Comparison of ENCODE assay signal across 42 cellular contexts in the genomic region with DNA sequence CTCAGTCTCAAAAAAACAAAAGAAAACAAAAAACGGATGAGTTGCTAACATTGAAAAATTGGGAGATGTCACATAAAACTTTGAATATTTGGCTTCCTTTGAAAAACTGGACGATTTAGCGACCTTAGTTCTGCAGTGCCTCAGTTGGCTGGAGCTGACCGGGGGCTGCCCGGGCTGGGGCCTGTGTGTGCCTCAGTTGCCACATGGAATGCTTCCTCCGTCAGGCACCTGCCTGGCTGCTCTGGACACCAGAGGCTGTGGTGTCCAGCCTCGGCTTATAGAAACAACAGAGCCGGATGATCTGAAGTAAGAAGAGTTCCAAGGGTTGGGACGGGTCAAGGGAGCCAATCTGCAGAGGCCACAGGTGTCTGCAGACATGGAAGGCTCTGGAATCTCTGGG. TPM values are rescaled to one million over a fixed set of nuclear protein-coding genes. Genes with fewer than 3 reads are reported as not detected.
"Had no signal": no experiment of that assay in that cellular context is flagged by ENCODE, and none has a peak within 500 bp of the region (broad histone marks: within the 10 kb centered on the region; RNA-seq: fewer than 3 reads in every experiment).

No MANE protein-coding gene starts in this region.

- H3K27ac Mint-ChIP-seq: activated naive CD4-positive, alpha-beta T cell treated with anti-CD3 and anti-CD28 coated beads for 36 hours; activated naive CD4-positive, alpha-beta T cell treated with anti-CD3 and anti-CD28 coated beads, Interleukin-2, amount 10 ng/mL, durations not matched to agents 7 days and 5 days; activated naive CD4-positive, alpha-beta T cell treated with anti-CD3 and anti-CD28 coated beads, Interleukin-2, amount 50 U/mL, for 24 hours; activated naive CD4-positive, alpha-beta T cell treated with anti-CD3 and anti-CD28 coated beads, Interleukin-2, amount 50 U/mL, for 72 hours; activated naive CD8-positive, alpha-beta T cell; activated naive CD8-positive, alpha-beta T cell treated with anti-CD3 and anti-CD28 coated beads for 36 hours; activated naive CD8-positive, alpha-beta T cell treated with anti-CD3 and anti-CD28 coated beads, Interleukin-2, amount 10 ng/mL, durations not matched to agents 7 days and 5 days; activated naive CD8-positive, alpha-beta T cell treated with anti-CD3 and anti-CD28 coated beads, Interleukin-2, amount 50 U/mL, for 24 hours; activated T-cell treated with anti-CD3 and anti-CD28 coated beads, Interleukin-2, amount 50 U/mL, for 24 hours; activated T-cell treated with anti-CD3 and anti-CD28 coated beads, Interleukin-2, amount 50 U/mL, for 72 hours; activated T-helper 1 cell treated with anti-CD3 and anti-CD28 coated beads, Interleukin-12 subunit alpha, Interleukin-12 subunit beta, Interleukin-2, Interleukin-4 antibody, amounts not matched to agents 30 ng/mL and 10 ng/mL and 1 ng/mL, durations not matched to agents 14 hours and 24 hours and 36 hours; activated T-helper 17 cell treated with anti-CD3 and anti-CD28 coated beads, Interleukin-2, amount 50 U/mL, for 72 hours; activated T-helper 2 cell treated with anti-CD3 and anti-CD28 coated beads, Interferon-gamma antibody, Interleukin-2, Interleukin-4, amounts not matched to agents 10 μg/mL and 5 μg/mL and 100 μg/mL, durations not matched to agents 14 hours and 24 hours and 36 hours; brain had no signal

- DNase-seq: activated effector memory CD4-positive, alpha-beta T cell treated with anti-CD3 and anti-CD28 coated beads, Interleukin-2, amount 50 U/mL, for 16 hours; activated effector memory CD4-positive, alpha-beta T cell treated with Interleukin-2 at 50 U/mL for 16 hours; activated gamma-delta T cell; activated gamma-delta T cell treated with Interleukin-2 at 50 U/mL for 16 hours; activated naive CD4-positive, alpha-beta T cell; activated naive CD4-positive, alpha-beta T cell treated with anti-CD3 and anti-CD28 coated beads for 36 hours; activated naive CD4-positive, alpha-beta T cell treated with anti-CD3 and anti-CD28 coated beads, Interleukin-2, amount 10 ng/mL, durations not matched to agents 7 days and 5 days; activated naive CD4-positive, alpha-beta T cell treated with anti-CD3 and anti-CD28 coated beads, Interleukin-2, amount 50 U/mL, for 16 hours; activated naive CD4-positive, alpha-beta T cell treated with Interleukin-2 at 50 U/mL for 16 hours; activated naive CD8-positive, alpha-beta T cell treated with anti-CD3 and anti-CD28 coated beads for 36 hours; activated naive CD8-positive, alpha-beta T cell treated with anti-CD3 and anti-CD28 coated beads, Interleukin-2, amount 10 ng/mL, durations not matched to agents 7 days and 5 days; activated naive CD8-positive, alpha-beta T cell treated with anti-CD3 and anti-CD28 coated beads, Interleukin-2, amount 50 U/mL, for 24 hours; activated T-cell treated with anti-CD3 and anti-CD28 coated beads, Interleukin-2, amount 50 U/mL, for 1 hour; activated T-cell treated with anti-CD3 and anti-CD28 coated beads, Interleukin-2, amount 50 U/mL, for 24 hours; activated T-cell treated with anti-CD3 and anti-CD28 coated beads, Interleukin-2, amount 50 U/mL, for 4 hours; activated T-cell treated with anti-CD3 and anti-CD28 coated beads, Interleukin-2, amount 50 U/mL, for 48 hours; activated T-cell treated with anti-CD3 and anti-CD28 coated beads, Interleukin-2, amount 50 U/mL, for 72 hours; adrenal gland; amniotic stem cell; amygdala; anterior cingulate cortex; aorta; body of pancreas; brain microvascular endothelial cell; caudate nucleus; central memory CD4-positive, alpha-beta T cell; cerebellar nuclear complex had no signal

- H3K36me3 Mint-ChIP-seq: activated naive CD4-positive, alpha-beta T cell treated with anti-CD3 and anti-CD28 coated beads, Interleukin-2, amount 10 ng/mL, durations not matched to agents 7 days and 5 days; activated naive CD4-positive, alpha-beta T cell treated with anti-CD3 and anti-CD28 coated beads, Interleukin-2, amount 50 U/mL, for 72 hours; activated naive CD8-positive, alpha-beta T cell; activated naive CD8-positive, alpha-beta T cell treated with anti-CD3 and anti-CD28 coated beads for 36 hours; activated naive CD8-positive, alpha-beta T cell treated with anti-CD3 and anti-CD28 coated beads, Interleukin-2, amount 10 ng/mL, durations not matched to agents 7 days and 5 days; brain had no signal

- H3K27ac ChIP-seq: adrenal gland, ascending aorta, body of pancreas, brain microvascular endothelial cell, breast epithelium, cardiac muscle cell had no signal

- H3K27me3 ChIP-seq: ascending aorta, body of pancreas, brain microvascular endothelial cell had no signal

- ATAC-seq: activated naive CD4-positive, alpha-beta T cell treated with anti-CD3 and anti-CD28 coated beads, Interleukin-2, amount 50 U/mL, for 72 hours; activated naive CD8-positive, alpha-beta T cell treated with anti-CD3 and anti-CD28 coated beads, Interleukin-2, amount 50 U/mL, for 24 hours; activated T-cell treated with anti-CD3 and anti-CD28 coated beads, Interleukin-2, amount 50 U/mL, for 4 hours; activated T-cell treated with anti-CD3 and anti-CD28 coated beads, Interleukin-2, amount 50 U/mL, for 72 hours; activated T-helper 17 cell treated with anti-CD3 and anti-CD28 coated beads, Interleukin-2, amount 50 U/mL, for 72 hours; body of pancreas had no signal

- H3K4me3 Mint-ChIP-seq: activated naive CD4-positive, alpha-beta T cell treated with anti-CD3 and anti-CD28 coated beads for 36 hours; activated naive CD4-positive, alpha-beta T cell treated with anti-CD3 and anti-CD28 coated beads, Interleukin-2, amount 10 ng/mL, durations not matched to agents 7 days and 5 days; activated naive CD4-positive, alpha-beta T cell treated with anti-CD3 and anti-CD28 coated beads, Interleukin-2, amount 50 U/mL, for 24 hours; activated naive CD8-positive, alpha-beta T cell; activated naive CD8-positive, alpha-beta T cell treated with anti-CD3 and anti-CD28 coated beads for 36 hours; activated naive CD8-positive, alpha-beta T cell treated with anti-CD3 and anti-CD28 coated beads, Interleukin-2, amount 10 ng/mL, durations not matched to agents 7 days and 5 days; activated naive CD8-positive, alpha-beta T cell treated with anti-CD3 and anti-CD28 coated beads, Interleukin-2, amount 50 U/mL, for 24 hours; activated T-cell treated with anti-CD3 and anti-CD28 coated beads, Interleukin-2, amount 50 U/mL, for 24 hours; activated T-cell treated with anti-CD3 and anti-CD28 coated beads, Interleukin-2, amount 50 U/mL, for 4 hours; activated T-cell treated with anti-CD3 and anti-CD28 coated beads, Interleukin-2, amount 50 U/mL, for 72 hours; activated T-helper 1 cell treated with anti-CD3 and anti-CD28 coated beads, Interleukin-12 subunit alpha, Interleukin-12 subunit beta, Interleukin-2, Interleukin-4 antibody, amounts not matched to agents 30 ng/mL and 10 ng/mL and 1 ng/mL, durations not matched to agents 14 hours and 24 hours and 36 hours; activated T-helper 17 cell treated with anti-CD3 and anti-CD28 coated beads, Interleukin-2, amount 50 U/mL, for 72 hours; brain; central memory CD8-positive, alpha-beta T cell had no signal

- H3K4me1 ChIP-seq: adrenal gland, ascending aorta, body of pancreas, breast epithelium had no signal

- H3K4me1 Mint-ChIP-seq: activated naive CD4-positive, alpha-beta T cell treated with anti-CD3 and anti-CD28 coated beads, Interleukin-2, amount 10 ng/mL, durations not matched to agents 7 days and 5 days; activated naive CD4-positive, alpha-beta T cell treated with anti-CD3 and anti-CD28 coated beads, Interleukin-2, amount 50 U/mL, for 24 hours; activated naive CD8-positive, alpha-beta T cell treated with anti-CD3 and anti-CD28 coated beads for 36 hours; activated naive CD8-positive, alpha-beta T cell treated with anti-CD3 and anti-CD28 coated beads, Interleukin-2, amount 10 ng/mL, durations not matched to agents 7 days and 5 days; activated naive CD8-positive, alpha-beta T cell treated with anti-CD3 and anti-CD28 coated beads, Interleukin-2, amount 50 U/mL, for 24 hours; central memory CD8-positive, alpha-beta T cell had no signal

- H3K9me3 ChIP-seq: adrenal gland, ascending aorta, body of pancreas, breast epithelium had no signal

- H3K36me3 ChIP-seq: adrenal gland, ascending aorta, brain microvascular endothelial cell, breast epithelium, cardiac muscle cell had no signal

- H3K9me3 Mint-ChIP-seq: activated naive CD4-positive, alpha-beta T cell treated with anti-CD3 and anti-CD28 coated beads for 36 hours; activated naive CD4-positive, alpha-beta T cell treated with anti-CD3 and anti-CD28 coated beads, Interleukin-2, amount 10 ng/mL, durations not matched to agents 7 days and 5 days; activated naive CD4-positive, alpha-beta T cell treated with anti-CD3 and anti-CD28 coated beads, Interleukin-2, amount 50 U/mL, for 24 hours; activated naive CD8-positive, alpha-beta T cell treated with anti-CD3 and anti-CD28 coated beads for 36 hours; activated naive CD8-positive, alpha-beta T cell treated with anti-CD3 and anti-CD28 coated beads, Interleukin-2, amount 10 ng/mL, durations not matched to agents 7 days and 5 days; activated naive CD8-positive, alpha-beta T cell treated with anti-CD3 and anti-CD28 coated beads, Interleukin-2, amount 50 U/mL, for 24 hours; activated T-cell treated with anti-CD3 and anti-CD28 coated beads, Interleukin-2, amount 50 U/mL, for 24 hours; activated T-cell treated with anti-CD3 and anti-CD28 coated beads, Interleukin-2, amount 50 U/mL, for 4 hours; activated T-helper 1 cell treated with anti-CD3 and anti-CD28 coated beads, Interleukin-12 subunit alpha, Interleukin-12 subunit beta, Interleukin-2, Interleukin-4 antibody, amounts not matched to agents 30 ng/mL and 10 ng/mL and 1 ng/mL, durations not matched to agents 14 hours and 24 hours and 36 hours; activated T-helper 17 cell treated with anti-CD3 and anti-CD28 coated beads, Interleukin-2, amount 50 U/mL, for 72 hours; activated T-helper 2 cell treated with anti-CD3 and anti-CD28 coated beads, Interferon-gamma antibody, Interleukin-2, Interleukin-4, amounts not matched to agents 10 μg/mL and 5 μg/mL and 100 μg/mL, durations not matched to agents 14 hours and 24 hours and 36 hours; brain had no signal

- H3K4me3 ChIP-seq: adrenal gland, ascending aorta, body of pancreas, breast epithelium, cardiac muscle cell had no signal

RNA-seq across cellular contexts. Expression of gene CACNG2, which starts 50.2 kb away (rescaled TPM):
- total RNA-seq: activated naive CD4-positive, alpha-beta T cell treated with anti-CD3 and anti-CD28 coated beads for 36 hours; activated naive CD4-positive, alpha-beta T cell treated with anti-CD3 and anti-CD28 coated beads, Interleukin-2, amount 50 U/mL, for 72 hours; activated naive CD8-positive, alpha-beta T cell treated with anti-CD3 and anti-CD28 coated beads for 36 hours; activated naive CD8-positive, alpha-beta T cell treated with anti-CD3 and anti-CD28 coated beads, Interleukin-2, amount 10 ng/mL, durations not matched to agents 7 days and 5 days; activated T-cell treated with anti-CD3 and anti-CD28 coated beads, Interleukin-2, amount 50 U/mL, for 4 hours; activated T-cell treated with anti-CD3 and anti-CD28 coated beads, Interleukin-2, amount 50 U/mL, for 72 hours; activated T-helper 1 cell treated with anti-CD3 and anti-CD28 coated beads, Interleukin-12 subunit alpha, Interleukin-12 subunit beta, Interleukin-2, Interleukin-4 antibody, amounts not matched to agents 30 ng/mL and 10 ng/mL and 1 ng/mL, durations not matched to agents 14 hours and 24 hours and 36 hours; activated T-helper 17 cell treated with anti-CD3 and anti-CD28 coated beads, Interleukin-2, amount 50 U/mL, for 72 hours; activated T-helper 2 cell treated with anti-CD3 and anti-CD28 coated beads, Interferon-gamma antibody, Interleukin-2, Interleukin-4, amounts not matched to agents 10 μg/mL and 5 μg/mL and 100 μg/mL, durations not matched to agents 14 hours and 24 hours and 36 hours; aorta; ascending aorta; astrocyte; body of pancreas; breast epithelium; bronchial epithelial cell; cardiac muscle cell; cardiac septum; chondrocyte had no signal
